ENCODE assay signal across 10 cellular contexts in the genomic region with DNA sequence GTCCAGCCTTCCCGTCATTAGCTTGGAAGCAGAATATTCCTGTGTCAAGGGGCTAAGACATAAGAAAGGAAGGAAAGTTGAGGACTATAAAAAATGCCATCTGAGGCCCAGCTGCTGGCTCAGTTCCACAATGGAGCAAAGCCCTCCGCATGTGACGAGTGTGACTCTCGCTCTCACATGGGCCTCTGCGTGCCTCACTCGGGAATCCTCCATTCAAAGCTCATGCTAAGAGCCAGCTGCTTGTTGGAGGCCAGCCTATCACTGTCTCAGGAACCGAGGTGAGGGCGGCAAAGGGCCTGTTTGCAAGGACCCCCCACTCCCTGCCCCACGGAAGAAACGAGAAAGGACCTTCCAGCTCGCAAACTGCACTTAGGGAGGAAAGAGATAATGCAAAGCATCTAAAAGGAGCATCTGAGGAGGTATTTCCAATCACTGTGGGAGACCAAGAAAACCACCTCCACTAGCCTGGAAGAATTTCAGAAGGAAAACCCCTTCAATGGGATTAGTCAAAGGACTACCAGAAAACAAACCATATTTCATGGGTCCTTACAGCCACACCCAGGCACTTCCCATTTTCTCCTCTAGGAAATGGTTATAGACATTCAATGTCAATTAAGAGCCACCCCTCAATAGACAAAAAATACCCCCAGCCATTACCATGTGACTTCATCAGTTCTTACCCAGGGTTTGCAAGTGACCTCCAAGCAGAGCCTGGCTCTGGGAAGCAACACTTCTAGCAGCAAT.
A peak's percentile ranks its signal among the peaks of the same experiment; 100 is the strongest.
DNase-seq lines count a peak whose midpoint lies in the region; ATAC-seq and TF ChIP-seq lines count a peak whose summit lies in the region.
"Had no signal": no experiment of that assay in that cellular context is flagged by ENCODE, and none has a peak within 500 bp of the region (broad histone marks: within the 10 kb centered on the region; RNA-seq: fewer than 3 reads in every experiment).

No MANE protein-coding gene starts in this region.

- H3K9me3 ChIP-seq in left ventricle myocardium inferior (replicated peaks) (no peaks in the 10 kb centered on the region), thymus (ENCODE audit: control insufficient read depth) (no peaks in the 10 kb centered on the region), mucosa of descending colon (no peaks in the 10 kb centered on the region)
- H3K9me3 ChIP-seq: A549 had no signal

- peak; percentile 29 for TF ChIP-seq CTCF in left ventricle myocardium inferior (IDR thresholded peaks at IDR 0.05; ENCODE audit: borderline replicate concordance)
- no peak for TF ChIP-seq CTCF in mucosa of descending colon (IDR thresholded peaks at IDR 0.05)

- H3K27ac Mint-ChIP-seq in activated CD4-positive, alpha-beta T cell treated with anti-CD3 and anti-CD28 coated beads, Interleukin-2, amount 10 ng/mL, durations not matched to agents 24 days and 14 days: peak overlapping the region; percentile 66
- H3K27ac Mint-ChIP-seq in activated T-helper 1 cell treated with anti-CD3 and anti-CD28 coated beads, Interleukin-12 subunit alpha, Interleukin-12 subunit beta, Interleukin-2, Interleukin-4 antibody, amounts not matched to agents 30 ng/mL and 10 ng/mL and 1 ng/mL, durations not matched to agents 14 hours and 24 hours and 36 hours: peak overlapping the region; percentile 69

- intact Hi-C loops in activated CD4-positive, alpha-beta T cell treated with anti-CD3 and anti-CD28 coated beads, Interleukin-2, amount 10 ng/mL, durations not matched to agents 24 days and 14 days (cut with micrococcal nuclease): loop anchor here (10.0 kb wide), 1 partner anchor 236 kb away; no protein-coding TSS in a partner anchor
- intact Hi-C loops in activated T-helper 1 cell treated with anti-CD3 and anti-CD28 coated beads, Interleukin-12 subunit alpha, Interleukin-12 subunit beta, Interleukin-2, Interleukin-4 antibody, amounts not matched to agents 30 ng/mL and 10 ng/mL and 1 ng/mL, durations not matched to agents 14 hours and 24 hours and 36 hours (cut with micrococcal nuclease): loop anchor here (5.0 kb wide), 1 partner anchor 48 kb away; no protein-coding TSS in a partner anchor
- intact Hi-C loops in left ventricle myocardium inferior (cut with micrococcal nuclease) (no loop called here), mucosa of descending colon (cut with DNase I, micrococcal nuclease) (no loop called here)

- 95% methylated on average over 11 of the region's 11 CpGs for WGBS in thymus

- no peak overlapping the region for H3K4me3 Mint-ChIP-seq in activated CD4-positive, alpha-beta T cell treated with anti-CD3 and anti-CD28 coated beads, Interleukin-2, amount 10 ng/mL, durations not matched to agents 24 days and 14 days
- H3K4me3 Mint-ChIP-seq in activated T-helper 1 cell treated with anti-CD3 and anti-CD28 coated beads, Interleukin-12 subunit alpha, Interleukin-12 subunit beta, Interleukin-2, Interleukin-4 antibody, amounts not matched to agents 30 ng/mL and 10 ng/mL and 1 ng/mL, durations not matched to agents 14 hours and 24 hours and 36 hours: no peak overlapping the region

- no peaks in the 10 kb centered on the region for H3K27me3 ChIP-seq in left ventricle myocardium inferior (ENCODE audit: low read depth)
- H3K27me3 ChIP-seq in thymus (ENCODE audit: control insufficient read depth, insufficient read depth): no peaks in the 10 kb centered on the region

- DNase-seq in activated CD4-positive, alpha-beta T cell treated with anti-CD3 and anti-CD28 coated beads, Interleukin-2, amount 10 ng/mL, durations not matched to agents 24 days and 14 days: no peak
- no peak for DNase-seq in activated CD4-positive, alpha-beta T cell treated with anti-CD3 and anti-CD28 coated beads, Interleukin-2, amount 50 U/mL, for 4 hours
- DNase-seq in activated T-helper 1 cell treated with anti-CD3 and anti-CD28 coated beads, Interleukin-12 subunit alpha, Interleukin-12 subunit beta, Interleukin-2, Interleukin-4 antibody, amounts not matched to agents 30 ng/mL and 10 ng/mL and 1 ng/mL, durations not matched to agents 14 hours and 24 hours and 36 hours (ENCODE audit: low spot score): no peak
- DNase-seq in left ventricle myocardium inferior (no peak), NCI-H1417 (lab: John Stamatoyannopoulos, UW) (no peak), mucosa of descending colon (no peak)
- DNase-seq: NCI-H2029 treated with DMSO at 0.1 percent for 48 hours had no signal

- H3K4me1 Mint-ChIP-seq in activated CD4-positive, alpha-beta T cell treated with anti-CD3 and anti-CD28 coated beads, Interleukin-2, amount 10 ng/mL, durations not matched to agents 24 days and 14 days: peaks cover 57% of the 10 kb centered on the region
- H3K4me1 Mint-ChIP-seq in activated T-helper 1 cell treated with anti-CD3 and anti-CD28 coated beads, Interleukin-12 subunit alpha, Interleukin-12 subunit beta, Interleukin-2, Interleukin-4 antibody, amounts not matched to agents 30 ng/mL and 10 ng/mL and 1 ng/mL, durations not matched to agents 14 hours and 24 hours and 36 hours (ENCODE audit: low read depth): peaks cover 94% of the 10 kb centered on the region

- peaks cover 57% of the 10 kb centered on the region for H3K36me3 Mint-ChIP-seq in activated CD4-positive, alpha-beta T cell treated with anti-CD3 and anti-CD28 coated beads, Interleukin-2, amount 10 ng/mL, durations not matched to agents 24 days and 14 days (ENCODE audit: low read depth)
- H3K36me3 Mint-ChIP-seq in activated T-helper 1 cell treated with anti-CD3 and anti-CD28 coated beads, Interleukin-12 subunit alpha, Interleukin-12 subunit beta, Interleukin-2, Interleukin-4 antibody, amounts not matched to agents 30 ng/mL and 10 ng/mL and 1 ng/mL, durations not matched to agents 14 hours and 24 hours and 36 hours (ENCODE audit: low read depth): peaks cover 45% of the 10 kb centered on the region

- H3K27me3 Mint-ChIP-seq in activated CD4-positive, alpha-beta T cell treated with anti-CD3 and anti-CD28 coated beads, Interleukin-2, amount 10 ng/mL, durations not matched to agents 24 days and 14 days: no peaks in the 10 kb centered on the region
- H3K27me3 Mint-ChIP-seq in activated T-helper 1 cell treated with anti-CD3 and anti-CD28 coated beads, Interleukin-12 subunit alpha, Interleukin-12 subunit beta, Interleukin-2, Interleukin-4 antibody, amounts not matched to agents 30 ng/mL and 10 ng/mL and 1 ng/mL, durations not matched to agents 14 hours and 24 hours and 36 hours (ENCODE audit: insufficient read depth): no peaks in the 10 kb centered on the region

- H3K27ac ChIP-seq in left ventricle myocardium inferior (replicated peaks) (peak overlapping the region; percentile 37), thymus (ENCODE audit: low read depth) (peak overlapping the region; percentile 68)
- H3K27ac ChIP-seq: A549 had no signal

- H3K4me1 ChIP-seq in left ventricle myocardium inferior (peaks cover 87% of the 10 kb centered on the region), thymus (ENCODE audit: control insufficient read depth, insufficient read depth, low read length) (no peaks in the 10 kb centered on the region), mucosa of descending colon (ENCODE audit: low read depth) (peaks cover 27% of the 10 kb centered on the region)

- H3K4me3 ChIP-seq in left ventricle myocardium inferior (no peak overlapping the region), thymus (ENCODE audit: low read length) (no peak overlapping the region), mucosa of descending colon (no peak overlapping the region)
- H3K4me3 ChIP-seq: A549 had no signal

- no peaks in the 10 kb centered on the region for H3K9me3 Mint-ChIP-seq in activated CD4-positive, alpha-beta T cell treated with anti-CD3 and anti-CD28 coated beads, Interleukin-2, amount 10 ng/mL, durations not matched to agents 24 days and 14 days
- no peaks in the 10 kb centered on the region for H3K9me3 Mint-ChIP-seq in activated T-helper 1 cell treated with anti-CD3 and anti-CD28 coated beads, Interleukin-12 subunit alpha, Interleukin-12 subunit beta, Interleukin-2, Interleukin-4 antibody, amounts not matched to agents 30 ng/mL and 10 ng/mL and 1 ng/mL, durations not matched to agents 14 hours and 24 hours and 36 hours

- H3K36me3 ChIP-seq in left ventricle myocardium inferior: peaks cover 51% of the 10 kb centered on the region
- H3K36me3 ChIP-seq in thymus (ENCODE audit: control insufficient read depth, insufficient read depth): peaks cover 34% of the 10 kb centered on the region
- no peaks in the 10 kb centered on the region for H3K36me3 ChIP-seq in mucosa of descending colon (ENCODE audit: low read depth)

- ATAC-seq in mucosa of descending colon: no peak
- no peak for ATAC-seq in GM18517 (IDR thresholded peaks at IDR 0.05; ENCODE audit: unreplicated experiment)

Comparison
In these comparisons a context has a peak if more than half of its experiments do, and no peak if none do; other contexts are left out.
1. intact Hi-C loops: an anchor here in activated CD4-positive, alpha-beta T cell treated with anti-CD3 and anti-CD28 coated beads, Interleukin-2, amount 10 ng/mL, durations not matched to agents 24 days and 14 days (10.0 kb wide) and activated T-helper 1 cell treated with anti-CD3 and anti-CD28 coated beads, Interleukin-12 subunit alpha, Interleukin-12 subunit beta, Interleukin-2, Interleukin-4 antibody, amounts not matched to agents 30 ng/mL and 10 ng/mL and 1 ng/mL, durations not matched to agents 14 hours and 24 hours and 36 hours (5.0 kb wide); none called in left ventricle myocardium inferior and mucosa of descending colon.